11 cellular contexts compared by ENCODE assay signal in the genomic region with DNA sequence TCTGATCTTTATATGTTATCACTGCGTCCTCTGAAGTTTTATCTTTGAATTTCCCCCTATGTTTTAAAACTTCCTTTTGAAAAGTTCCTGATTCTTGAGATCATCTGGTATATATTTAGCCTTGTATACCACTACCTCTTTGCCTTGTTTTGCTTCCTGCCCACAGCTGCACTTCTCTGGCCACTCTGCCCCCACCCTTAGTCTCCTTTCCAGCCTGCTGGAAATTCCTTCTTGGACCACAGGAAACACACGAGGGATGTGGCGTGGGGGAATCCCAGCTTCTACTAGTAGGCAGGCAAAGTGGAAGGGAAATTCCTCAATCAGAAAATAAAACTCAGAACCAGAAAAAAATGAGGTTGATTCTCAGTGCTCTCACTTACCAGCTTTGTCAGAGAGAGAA. TPM values are rescaled to one million over a fixed set of nuclear protein-coding genes. Genes with fewer than 3 reads are reported as not detected.
DNase-seq lines count a peak whose midpoint lies in the region; ATAC-seq, FAIRE-seq and TF ChIP-seq lines count a peak whose summit lies in the region.
"Had no signal": no experiment of that assay in that cellular context is flagged by ENCODE, and none has a peak within 500 bp of the region (broad histone marks: within the 10 kb centered on the region; RNA-seq: fewer than 3 reads in every experiment).

No MANE protein-coding gene starts in this region.

- intact Hi-C loops in Right ventricle myocardium inferior (cut with DNase I) = no loop called here

- DNase-seq in ELR (ENCODE audit: low read depth) (peak; percentile 5), cardiac fibroblast (ENCODE audit: low read depth in 2 of 2) (peak; percentile 31 to 49), osteoblast (ENCODE audit: insufficient read length, low spot score, missing footprints) (no peak), NCI-H1417 treated with DMSO at 0.1 percent for 48 hours (lab: John Stamatoyannopoulos, UW) (no peak), GM19239 (ENCODE audit: insufficient read length, low spot score) (no peak), Right ventricle myocardium inferior (ENCODE audit: missing footprints) (no peak)
- peak; percentile 82 for DNase-seq in natural killer cell treated with Interleukin-12 subunit alpha and Interleukin-12 subunit beta and Interleukin-15 and Interleukin-18, amount 100 ng/mL, for 72 hours (ENCODE audit: low spot score)
- DNase-seq: HFFc6, NCI-H2171, ovary had no signal

- H3K4me1 Mint-ChIP-seq in natural killer cell treated with Interleukin-12 subunit alpha and Interleukin-12 subunit beta and Interleukin-15 and Interleukin-18, amount 100 ng/mL, for 72 hours (ENCODE audit: low read depth in 2 of 2) = peaks cover 47 to 48% of the 10 kb centered on the region in 2 donors

- FAIRE-seq in GM19239 (lab: Jason Lieb, UNC) = no peak

- H3K4me3 Mint-ChIP-seq in natural killer cell treated with Interleukin-12 subunit alpha and Interleukin-12 subunit beta and Interleukin-15 and Interleukin-18, amount 100 ng/mL, for 72 hours = peak overlapping the region; percentile 77
- H3K4me3 Mint-ChIP-seq: HFFc6 had no signal

- TF ChIP-seq CTCF in cardiac fibroblast (IDR thresholded peaks at IDR 0.05; ENCODE audit: low read depth, low read length) = no peak
- TF ChIP-seq CTCF in osteoblast (IDR thresholded peaks at IDR 0.05; ENCODE audit: extremely low read depth, low read depth, low read length) = no peak

- no peaks in the 10 kb centered on the region for H3K79me2 ChIP-seq in osteoblast (ENCODE audit: insufficient read depth, low read length)

- H3K27ac ChIP-seq in osteoblast (ENCODE audit: low read depth, low read length) = no peak overlapping the region
- H3K27ac ChIP-seq: ovary had no signal

- H3K27ac Mint-ChIP-seq in natural killer cell treated with Interleukin-12 subunit alpha and Interleukin-12 subunit beta and Interleukin-15 and Interleukin-18, amount 100 ng/mL, for 72 hours = no peak overlapping the region
- H3K27ac Mint-ChIP-seq: HFFc6 had no signal

- H3K27me3 Mint-ChIP-seq in natural killer cell treated with Interleukin-12 subunit alpha and Interleukin-12 subunit beta and Interleukin-15 and Interleukin-18, amount 100 ng/mL, for 72 hours = no peaks in the 10 kb centered on the region

- H3K36me3 ChIP-seq in osteoblast (ENCODE audit: insufficient read depth, low read length) = no peaks in the 10 kb centered on the region
- H3K36me3 ChIP-seq: ovary had no signal

- peaks cover 35% of the 10 kb centered on the region for H3K36me3 Mint-ChIP-seq in natural killer cell treated with Interleukin-12 subunit alpha and Interleukin-12 subunit beta and Interleukin-15 and Interleukin-18, amount 100 ng/mL, for 72 hours

- H4K20me1 ChIP-seq in osteoblast (ENCODE audit: insufficient read depth, low read length) = no peaks in the 10 kb centered on the region

- H3K4me3 ChIP-seq in cardiac fibroblast (replicated peaks in 1 of 2; ENCODE audit: low read depth in 2 of 2, low read length in 2 of 2) (no peak overlapping the region), osteoblast (ENCODE audit: insufficient read depth, low read length) (no peak overlapping the region)
- H3K4me3 ChIP-seq: ovary had no signal

- no peaks in the 10 kb centered on the region for H3K27me3 ChIP-seq in osteoblast (ENCODE audit: insufficient read depth, low read length)
- H3K27me3 ChIP-seq: ovary had no signal

- no peak overlapping the region for H2AFZ ChIP-seq in osteoblast (ENCODE audit: low read length)

- no peaks in the 10 kb centered on the region for H3K9me3 Mint-ChIP-seq in natural killer cell treated with Interleukin-12 subunit alpha and Interleukin-12 subunit beta and Interleukin-15 and Interleukin-18, amount 100 ng/mL, for 72 hours
- H3K9me3 Mint-ChIP-seq: HFFc6 had no signal

- H3K4me2 ChIP-seq in osteoblast (ENCODE audit: insufficient read depth, low read length) = no peak overlapping the region

- peak; percentile 35 for ATAC-seq in HG03097 (IDR thresholded peaks at IDR 0.05; ENCODE audit: low FRiP score, unreplicated experiment)
- ATAC-seq in natural killer cell treated with Interleukin-12 subunit alpha and Interleukin-12 subunit beta and Interleukin-15 and Interleukin-18, amount 100 ng/mL, for 72 hours = peak; percentile 11 to 67
- ATAC-seq in Right ventricle myocardium inferior = no peak

- H3K4me1 ChIP-seq in osteoblast (ENCODE audit: insufficient read depth, low read length) = no peaks in the 10 kb centered on the region

- H3K9me3 ChIP-seq in osteoblast (ENCODE audit: low read depth, low read length) = no peaks in the 10 kb centered on the region
- H3K9me3 ChIP-seq: ovary had no signal

RNA-seq across cellular contexts. Expression of gene IL18RAP, which starts 13.3 kb away (rescaled TPM):
- 100 to 1,000 TPM; 159 to 355 TPM for total RNA-seq in natural killer cell treated with Interleukin-12 subunit alpha and Interleukin-12 subunit beta and Interleukin-15 and Interleukin-18, amount 100 ng/mL, for 72 hours
- total RNA-seq in osteoblast (not detected in 2 replicates), Right ventricle myocardium inferior (0.30 TPM)
- total RNA-seq: HFFc6 had no signal

RNA-seq across cellular contexts. Expression of gene SLC9A4, which starts 36.7 kb away (rescaled TPM):
- under 1 TPM; 0.10 to 0.14 TPM for total RNA-seq in natural killer cell treated with Interleukin-12 subunit alpha and Interleukin-12 subunit beta and Interleukin-15 and Interleukin-18, amount 100 ng/mL, for 72 hours
- total RNA-seq in osteoblast = not detected in 2 replicates
- total RNA-seq in Right ventricle myocardium inferior = not detected

Comparison
In these comparisons a context has a peak if more than half of its experiments do, and no peak if none do; other contexts are left out.
1. DNase-seq: peak in ELR (single experiment), cardiac fibroblast (2 of 2) and natural killer cell treated with Interleukin-12 subunit alpha and Interleukin-12 subunit beta and Interleukin-15 and Interleukin-18, amount 100 ng/mL, for 72 hours (single experiment); none in osteoblast (single experiment), NCI-H1417 treated with DMSO at 0.1 percent for 48 hours (single experiment), GM19239 (single experiment) and Right ventricle myocardium inferior (single experiment).
2. RNA of gene IL18RAP, which starts 13.3 kb away (total RNA-seq): 159 to 355 TPM in natural killer cell treated with Interleukin-12 subunit alpha and Interleukin-12 subunit beta and Interleukin-15 and Interleukin-18, amount 100 ng/mL, for 72 hours; 0.30 TPM in Right ventricle myocardium inferior (single experiment) and not detected in osteoblast; every median in the first group is over 100 times any median in the second.